In the genomic region with DNA sequence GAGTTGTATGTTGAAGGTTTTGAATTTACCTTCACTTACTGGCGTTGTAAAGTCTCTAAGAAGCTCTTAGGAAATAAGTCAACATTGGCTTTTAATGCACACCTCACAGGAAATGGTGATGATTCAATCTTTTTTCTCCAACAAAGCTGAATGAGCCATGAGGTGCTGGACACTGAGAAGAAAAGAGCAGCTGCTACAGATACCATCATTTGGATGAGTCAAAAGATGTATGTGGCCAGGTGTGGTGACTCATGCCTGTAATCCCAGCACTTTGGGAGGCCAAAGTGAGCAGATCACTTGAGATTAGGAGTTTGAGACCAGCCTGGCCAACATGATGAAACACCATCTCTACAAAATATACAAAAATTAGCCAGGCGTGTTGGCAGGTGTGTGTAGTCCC, we compare ENCODE assay signal across 10 cellular contexts. TPM values are rescaled to one million over a fixed set of nuclear protein-coding genes. Genes with fewer than 3 reads are reported as not detected.
DNase-seq lines count a peak whose midpoint lies in the region; ATAC-seq, FAIRE-seq and TF ChIP-seq lines count a peak whose summit lies in the region.
"Had no signal": no experiment of that assay in that cellular context is flagged by ENCODE, and none has a peak within 500 bp of the region (broad histone marks: within the 10 kb centered on the region; RNA-seq: fewer than 3 reads in every experiment).

No MANE protein-coding gene starts in this region.

- H3K27me3 Mint-ChIP-seq in Calu3 (ENCODE audit: unreplicated experiment), result peaks cover 3% of the 10 kb centered on the region

- H3K9me3 ChIP-seq in kidney (ENCODE audit: control insufficient read depth in 1 of 2, low read length in 2 of 2), result no peaks in the 10 kb centered on the region

- no peaks in the 10 kb centered on the region for H3K9me3 Mint-ChIP-seq in Calu3 (ENCODE audit: low read depth, unreplicated experiment)

- no peak for FAIRE-seq in kidney (lab: Jason Lieb, UNC)

- no peak overlapping the region for H3K9ac ChIP-seq in kidney (ENCODE audit: low read length in 2 of 2)

- intact Hi-C loops in Calu3 (cut with micrococcal nuclease; ENCODE audit: unreplicated experiment), result no loop called here
- intact Hi-C loops in kidney (cut with DNase I), result no loop called here

- no peaks in the 10 kb centered on the region for H3K4me1 Mint-ChIP-seq in Calu3 (ENCODE audit: low read depth, unreplicated experiment)

- no peak for TF ChIP-seq CTCF in Calu3 (IDR thresholded peaks at IDR 0.05; ENCODE audit: unreplicated experiment)
- TF ChIP-seq CTCF in kidney (IDR thresholded peaks at IDR 0.05; ENCODE audit: borderline replicate concordance, extremely low read depth, insufficient read depth), result no peak

- no peak overlapping the region for H3K27ac ChIP-seq in kidney (ENCODE audit: low read depth in 2 of 2, low read length in 2 of 2)

- no peak overlapping the region for H3K4me3 Mint-ChIP-seq in Calu3 (ENCODE audit: low read depth, unreplicated experiment)

- BruUV-seq in Calu3 (replicated peaks; lab: Mats Ljungman, UMichigan), result no TSS peak

- CTCF ChIA-PET in Calu3 (lab: Charles Lee), result interaction anchor here (0.7 to 1.2 kb wide), 2 partner anchors 14 to 331 kb away, joined by 3 to 6 read pairs; no protein-coding TSS in a partner anchor

- no peaks in the 10 kb centered on the region for H3K4me1 ChIP-seq in kidney (ENCODE audit: control insufficient read depth in 1 of 2, insufficient read depth in 1 of 2, low read depth in 1 of 2, low read length in 2 of 2)

- DNase-seq in activated CD8-positive, alpha-beta memory T cell treated with anti-CD3 and anti-CD28 coated beads, Interleukin-2, amount 50 U/mL, for 48 hours, result peak; percentile 63
- no peak for DNase-seq in activated CD8-positive, alpha-beta memory T cell treated with anti-CD3 and anti-CD28 coated beads for 24 hours
- peak; percentile 25 for DNase-seq in activated T-helper 9 cell treated with anti-CD3 and anti-CD28 coated beads, Interleukin-2, amount 50 U/mL, for 16 hours (ENCODE audit: low read depth)
- peak; percentile 65 for DNase-seq in stimulated activated CD8-positive, alpha-beta memory T cell treated with anti-CD3 and anti-CD28 coated beads, Interleukin-4, amount 100 ng/mL, for 48 hours
- DNase-seq in NCI-H510A treated with DMSO at 0.1 percent for 48 hours (lab: John Stamatoyannopoulos, UW) (no peak), Calu3 (no peak), kidney (no peak)
- DNase-seq: AML-193 had no signal

- H3K4me3 ChIP-seq in kidney (ENCODE audit: low read length in 2 of 2), result no peak overlapping the region

- peak; percentile 66 for ATAC-seq in HG03442 (IDR thresholded peaks at IDR 0.05; ENCODE audit: unreplicated experiment)

- no peaks in the 10 kb centered on the region for H3K36me3 ChIP-seq in kidney (ENCODE audit: control insufficient read depth in 1 of 2, insufficient read depth in 2 of 2, low read length in 2 of 2)

- no peaks in the 10 kb centered on the region for H3K36me3 Mint-ChIP-seq in Calu3 (ENCODE audit: insufficient read depth, unreplicated experiment)

- no peak overlapping the region for H3K27ac Mint-ChIP-seq in Calu3 (ENCODE audit: unreplicated experiment)

RNA-seq across cellular contexts. Expression of a gene that starts 3.3 kb away (rescaled TPM):
- total RNA-seq in Calu3 (2022) (0.32 TPM in 1 of 2 replicates, not detected in the other), kidney (0.19 TPM)
- polyA plus RNA-seq in kidney (ENCODE audit: insufficient read depth, low read depth, low replicate concordance), result not detected
- total RNA-seq: lung microvascular endothelial cell had no signal

RNA-seq across cellular contexts. Expression of a gene that starts 28.2 kb away (rescaled TPM):
- not detected in 2 replicates for total RNA-seq in Calu3 (2022)
- not detected for total RNA-seq in kidney
- polyA plus RNA-seq in kidney (ENCODE audit: insufficient read depth, low read depth, low replicate concordance), result not detected
- total RNA-seq: lung microvascular endothelial cell had no signal

Comparison
In these comparisons a context has a peak if more than half of its experiments do, and no peak if none do; other contexts are left out.
1. DNase-seq: peak in activated CD8-positive, alpha-beta memory T cell treated with anti-CD3 and anti-CD28 coated beads, Interleukin-2, amount 50 U/mL, for 48 hours (single experiment), activated T-helper 9 cell treated with anti-CD3 and anti-CD28 coated beads, Interleukin-2, amount 50 U/mL, for 16 hours (single experiment) and stimulated activated CD8-positive, alpha-beta memory T cell treated with anti-CD3 and anti-CD28 coated beads, Interleukin-4, amount 100 ng/mL, for 48 hours (single experiment); none in activated CD8-positive, alpha-beta memory T cell treated with anti-CD3 and anti-CD28 coated beads for 24 hours (single experiment), NCI-H510A treated with DMSO at 0.1 percent for 48 hours (single experiment), Calu3 (single experiment) and kidney (single experiment).